8 cellular contexts compared by ENCODE assay signal in the genomic region with DNA sequence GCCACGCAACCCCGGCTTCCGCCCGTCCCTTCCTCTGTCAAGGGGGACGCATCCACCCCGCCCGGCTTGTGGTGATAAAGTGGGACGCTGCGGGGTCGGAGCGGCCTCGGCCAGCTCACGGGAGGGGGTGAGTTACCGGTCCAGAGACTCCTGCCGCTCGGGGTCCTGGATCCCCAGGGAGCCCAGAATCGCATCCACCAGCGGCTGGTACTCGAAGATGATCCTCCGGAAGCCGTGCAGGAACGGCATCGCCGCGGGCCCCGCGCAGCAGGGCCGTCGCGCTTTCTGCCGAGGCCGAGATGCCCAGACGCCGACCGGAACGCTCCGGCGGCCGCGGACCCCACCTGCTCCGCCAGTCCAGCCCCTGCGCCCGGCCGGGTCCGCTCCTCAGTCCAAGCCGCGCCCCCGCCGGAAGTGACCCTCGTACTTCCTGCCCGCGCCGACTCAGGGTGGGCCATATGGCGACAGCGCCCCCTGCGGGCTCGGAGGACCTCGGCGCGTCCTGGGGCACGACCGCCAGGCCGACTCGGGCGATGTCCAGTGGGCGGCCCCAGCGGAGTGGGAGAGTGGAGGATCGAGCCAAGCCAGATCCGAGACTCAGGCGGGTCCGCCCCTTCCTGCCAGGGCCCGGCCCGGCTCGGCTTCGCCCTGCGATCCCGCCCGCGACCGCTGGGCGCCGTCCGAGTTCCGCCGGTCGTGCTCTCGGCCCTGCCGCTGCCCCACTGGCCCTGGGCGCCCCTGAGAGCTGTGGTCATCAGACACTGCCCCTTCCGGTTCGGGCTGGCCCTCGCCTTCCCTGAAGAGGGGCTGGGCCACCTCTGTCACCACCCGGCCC. TPM values are rescaled to one million over a fixed set of nuclear protein-coding genes. Genes with fewer than 3 reads are reported as not detected.
DNase-seq lines count a peak whose midpoint lies in the region; ATAC-seq and TF ChIP-seq lines count a peak whose summit lies in the region.

A gene with protein sequence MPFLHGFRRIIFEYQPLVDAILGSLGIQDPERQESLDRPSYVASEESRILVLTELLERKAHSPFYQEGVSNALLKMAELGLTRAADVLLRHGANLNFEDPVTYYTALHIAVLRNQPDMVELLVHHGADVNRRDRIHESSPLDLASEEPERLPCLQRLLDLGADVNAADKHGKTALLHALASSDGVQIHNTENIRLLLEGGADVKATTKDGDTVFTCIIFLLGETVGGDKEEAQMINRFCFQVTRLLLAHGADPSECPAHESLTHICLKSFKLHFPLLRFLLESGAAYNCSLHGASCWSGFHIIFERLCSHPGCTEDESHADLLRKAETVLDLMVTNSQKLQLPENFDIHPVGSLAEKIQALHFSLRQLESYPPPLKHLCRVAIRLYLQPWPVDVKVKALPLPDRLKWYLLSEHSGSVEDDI (minus strand): TSS at position 401 of the 835 bp plus-strand sequence. CDS start 152 bp downstream, at position 249.

- peaks cover 7% of the 10 kb centered on the region for H3K4me1 ChIP-seq in RWPE2 (ENCODE audit: insufficient read depth, poor library complexity, severe bottlenecking)

- ATAC-seq in GM21825 (IDR thresholded peaks at IDR 0.05; ENCODE audit: unreplicated experiment) (peak; percentile 86), RWPE2 (ENCODE audit: low read depth) (peak; percentile 87)
- ATAC-seq in stimulated activated naive CD8-positive, alpha-beta T cell treated with anti-CD3 and anti-CD28 coated beads, Interleukin-15, amount 100 ng/mL, for 72 hours, result peak; percentile 98

- peaks cover 12% of the 10 kb centered on the region for H3K36me3 Mint-ChIP-seq in nephron progenitor cell (ENCODE audit: low read depth)

- H3K27me3 ChIP-seq in RWPE2 (ENCODE audit: insufficient read depth, poor library complexity, severe bottlenecking), result no peaks in the 10 kb centered on the region

- DNase-seq in EL (peak; percentile 97), Kasumi-1 (lab: John Stamatoyannopoulos, UW) (peak; percentile 89 to 92), RWPE2 (ENCODE audit: low spot score) (peak; percentile 93), fibroblast of the aortic adventitia (ENCODE audit: low read depth) (peak; percentile 97), nephron progenitor cell (peak; percentile 100)
- peak; percentile 94 for DNase-seq in activated T-helper 9 cell treated with anti-CD3 and anti-CD28 coated beads, Interleukin-2, amount 50 U/mL, for 16 hours (ENCODE audit: low read depth)
- DNase-seq in stimulated activated naive CD8-positive, alpha-beta T cell treated with anti-CD3 and anti-CD28 coated beads, Interleukin-15, amount 100 ng/mL, for 72 hours, result peak; percentile 98 to 99

- no peaks in the 10 kb centered on the region for H3K9me3 Mint-ChIP-seq in nephron progenitor cell
- H3K9me3 Mint-ChIP-seq in stimulated activated naive CD8-positive, alpha-beta T cell treated with anti-CD3 and anti-CD28 coated beads, Interleukin-15, amount 100 ng/mL, for 72 hours, result no peaks in the 10 kb centered on the region

- peak within 1 kb of the TSS; percentile 85 for H3K27ac Mint-ChIP-seq in nephron progenitor cell
- peak within 1 kb of the TSS; percentile 87 to 94 for H3K27ac Mint-ChIP-seq in stimulated activated naive CD8-positive, alpha-beta T cell treated with anti-CD3 and anti-CD28 coated beads, Interleukin-15, amount 100 ng/mL, for 72 hours

- peak within 1 kb of the TSS; percentile 88 for H3K4me3 Mint-ChIP-seq in nephron progenitor cell
- H3K4me3 Mint-ChIP-seq in stimulated activated naive CD8-positive, alpha-beta T cell treated with anti-CD3 and anti-CD28 coated beads, Interleukin-15, amount 100 ng/mL, for 72 hours, result peak within 1 kb of the TSS; percentile 89 to 91

- peak within 1 kb of the TSS; percentile 25 for H3K27ac ChIP-seq in RWPE2 (ENCODE audit: poor library complexity, severe bottlenecking)

- peaks cover 30% of the 10 kb centered on the region for H3K36me3 ChIP-seq in RWPE2 (ENCODE audit: low read depth)

- peaks cover 48% of the 10 kb centered on the region for H3K4me1 Mint-ChIP-seq in nephron progenitor cell
- H3K4me1 Mint-ChIP-seq in stimulated activated naive CD8-positive, alpha-beta T cell treated with anti-CD3 and anti-CD28 coated beads, Interleukin-15, amount 100 ng/mL, for 72 hours, result peaks cover 43% of the 10 kb centered on the region

- H3K4me3 ChIP-seq in RWPE2 (ENCODE audit: severe bottlenecking) (peak within 1 kb of the TSS; percentile 75), fibroblast of the aortic adventitia (ENCODE audit: low read depth, low read length) (peak within 1 kb of the TSS; percentile 88)

- H3K9me3 ChIP-seq in RWPE2 (ENCODE audit: severe bottlenecking), result no peaks in the 10 kb centered on the region

- H3K27me3 Mint-ChIP-seq in nephron progenitor cell (ENCODE audit: low read depth, poor library complexity), result no peaks in the 10 kb centered on the region
- no peaks in the 10 kb centered on the region for H3K27me3 Mint-ChIP-seq in stimulated activated naive CD8-positive, alpha-beta T cell treated with anti-CD3 and anti-CD28 coated beads, Interleukin-15, amount 100 ng/mL, for 72 hours

- TF ChIP-seq CTCF in RWPE2 (IDR thresholded peaks at IDR 0.05; ENCODE audit: poor library complexity, severe bottlenecking) (peak; percentile 99), fibroblast of the aortic adventitia (IDR thresholded peaks at IDR 0.05; ENCODE audit: insufficient read depth, low read length) (peak; percentile 71), nephron progenitor cell (IDR thresholded peaks at IDR 0.05) (peak; percentile 99)

RNA-seq across cellular contexts. Expression of the gene that starts here (rescaled TPM):
- total RNA-seq in fibroblast of the aortic adventitia (ENCODE audit: low replicate concordance), result 7.0 and 14.0 TPM in 2 replicates

Comparison
In these comparisons a context has a peak if more than half of its experiments do, and no peak if none do; other contexts are left out.
1. Peak in every context shown above with its lines: DNase-seq, ATAC-seq, H3K4me3 ChIP-seq and H3K27ac ChIP-seq.